8 cellular contexts compared by ENCODE assay signal in genomic region chr2:200713003-200713703, GRCh38.
DNase-seq lines count a peak whose midpoint lies in the region; ATAC-seq and FAIRE-seq lines count a peak whose summit lies in the region.

No MANE protein-coding gene starts in this region.

- ATAC-seq in GM21367 (IDR thresholded peaks at IDR 0.05; ENCODE audit: unreplicated experiment), result peak; percentile 97

- in situ Hi-C loops in Caki2 (cut with HindIII; ENCODE audit: low pct_unique_long_range_greater_than_20kb, low sequenced_read_pairs), result no loop called here

- peak; percentile 89 for FAIRE-seq in endometrium (lab: Jason Lieb, UNC)

- DNase-seq in Caki2 (ENCODE audit: low read depth) (peak; percentile 98), HT1080 (ENCODE audit: low read depth) (peak; percentile 97), NOMO-1 treated with DMSO at 0.1 percent for 48 hours (lab: John Stamatoyannopoulos, UW; ENCODE audit: unreplicated experiment) (peak; percentile 99), mesenteric fat pad (ENCODE audit: low spot score) (peak; percentile 92)
- DNase-seq in activated CD8-positive, alpha-beta memory T cell treated with anti-CD3 and anti-CD28 coated beads, Interleukin-2, amount 50 U/mL, for 1 hour (ENCODE audit: extremely low read depth), result peak; percentile 95
- DNase-seq in stimulated activated CD8-positive, alpha-beta memory T cell treated with anti-CD3 and anti-CD28 coated beads, Interleukin-15, amount 100 ng/mL, for 1 hour (ENCODE audit: low read depth), result peak; percentile 80

Comparison
In these comparisons a context has a peak if more than half of its experiments do, and no peak if none do; other contexts are left out.
1. Peak in every context shown above with its lines: DNase-seq and ATAC-seq.